In the genomic region with DNA sequence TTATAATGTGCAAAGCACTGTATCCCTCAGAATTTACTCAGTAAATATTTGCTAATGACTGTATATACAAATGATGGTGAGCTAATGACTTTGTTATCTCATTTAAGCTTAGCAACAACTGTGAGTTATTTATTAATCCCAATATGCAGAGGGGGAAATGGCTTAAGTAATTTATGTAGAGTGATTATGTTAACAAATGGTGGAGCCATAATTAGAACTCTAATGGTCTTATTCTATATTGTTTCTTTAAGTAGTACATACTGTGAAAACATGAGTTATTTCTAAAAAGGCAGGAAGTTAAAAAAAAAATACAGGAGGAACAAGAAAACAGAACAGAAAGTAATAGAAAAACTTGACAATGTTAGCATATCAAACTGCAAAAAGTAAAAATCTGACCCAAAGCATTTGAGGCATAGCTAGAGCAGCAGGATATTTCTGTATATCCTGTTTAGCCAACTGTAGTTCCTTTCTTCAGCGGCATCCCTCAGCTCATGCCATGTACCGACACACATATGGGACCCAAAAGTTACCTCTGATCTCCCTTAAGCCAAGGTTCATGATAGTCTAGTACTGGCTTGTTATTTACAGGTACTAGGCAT, we compare ENCODE assay signal across 8 cellular contexts.
DNase-seq lines count a peak whose midpoint lies in the region; ATAC-seq and TF ChIP-seq lines count a peak whose summit lies in the region.

No MANE protein-coding gene starts in this region.

- H3K4me2 ChIP-seq in BLaER1 = peak overlapping the region; percentile 79

- ATAC-seq in GM19351 (IDR thresholded peaks at IDR 0.05; ENCODE audit: unreplicated experiment) (peak; percentile 81), HG03442 (IDR thresholded peaks at IDR 0.05; ENCODE audit: unreplicated experiment) (peak; percentile 65), body of pancreas (peak; percentile 65), HG03045 (IDR thresholded peaks at IDR 0.05; ENCODE audit: unreplicated experiment) (no peak), foreskin keratinocyte (no peak)

- no peak for TF ChIP-seq POLR2A in body of pancreas (IDR thresholded peaks at IDR 0.05)

- H3K27me3 ChIP-seq in BLaER1 (no peaks in the 10 kb centered on the region), body of pancreas (no peaks in the 10 kb centered on the region), foreskin keratinocyte (no peaks in the 10 kb centered on the region)

- H3K9me3 ChIP-seq in BLaER1 (peaks cover 21% of the 10 kb centered on the region), body of pancreas (no peaks in the 10 kb centered on the region)

- H3K4me1 ChIP-seq in BLaER1 = peaks cover 48% of the 10 kb centered on the region
- H3K4me1 ChIP-seq in body of pancreas = peaks cover 20% of the 10 kb centered on the region
- no peaks in the 10 kb centered on the region for H3K4me1 ChIP-seq in foreskin keratinocyte

- WGBS in body of pancreas, 2 donors = 63 to 80% methylated on average over 2 of the region's 2 CpGs

- no peaks in the 10 kb centered on the region for H4K20me1 ChIP-seq in BLaER1

- TF ChIP-seq CTCF in body of pancreas (IDR thresholded peaks at IDR 0.05) = no peak
- no peak for TF ChIP-seq CTCF in foreskin keratinocyte (conservative IDR thresholded peaks at IDR 0.05)

- H3K27ac ChIP-seq in BLaER1 (peak overlapping the region; percentile 88), body of pancreas (peak overlapping the region in 1 of 4 donors; percentile 25), foreskin keratinocyte (no peak overlapping the region)

- DNase-seq in body of pancreas (no peak), foreskin keratinocyte (no peak), DMS 273 (lab: John Stamatoyannopoulos, UW; ENCODE audit: unreplicated experiment) (no peak), dedifferentiated amniotic fluid mesenchymal stem cell (ENCODE audit: extremely low spot score) (no peak)

- H3K4me3 ChIP-seq in BLaER1 (peak overlapping the region; percentile 44), body of pancreas (no peak overlapping the region)

- peaks cover 14% of the 10 kb centered on the region; the same call in 1 of the 2 replicates for H3K36me3 ChIP-seq in BLaER1
- no peaks in the 10 kb centered on the region for H3K36me3 ChIP-seq in body of pancreas (replicated peaks in 1 of 2; ENCODE audit: insufficient read depth in 1 of 2, low read depth in 2 of 2)

- H3K9ac ChIP-seq in BLaER1 = peak overlapping the region; percentile 59

- intact Hi-C loops in body of pancreas (cut with DNase I) = no loop called here

Comparison
In these comparisons a context has a peak if more than half of its experiments do, and no peak if none do; other contexts are left out.
1. ATAC-seq: peak in GM19351 (single experiment), HG03442 (single experiment) and body of pancreas (single experiment); none in HG03045 (single experiment) and foreskin keratinocyte (single experiment).